In the genomic region with DNA sequence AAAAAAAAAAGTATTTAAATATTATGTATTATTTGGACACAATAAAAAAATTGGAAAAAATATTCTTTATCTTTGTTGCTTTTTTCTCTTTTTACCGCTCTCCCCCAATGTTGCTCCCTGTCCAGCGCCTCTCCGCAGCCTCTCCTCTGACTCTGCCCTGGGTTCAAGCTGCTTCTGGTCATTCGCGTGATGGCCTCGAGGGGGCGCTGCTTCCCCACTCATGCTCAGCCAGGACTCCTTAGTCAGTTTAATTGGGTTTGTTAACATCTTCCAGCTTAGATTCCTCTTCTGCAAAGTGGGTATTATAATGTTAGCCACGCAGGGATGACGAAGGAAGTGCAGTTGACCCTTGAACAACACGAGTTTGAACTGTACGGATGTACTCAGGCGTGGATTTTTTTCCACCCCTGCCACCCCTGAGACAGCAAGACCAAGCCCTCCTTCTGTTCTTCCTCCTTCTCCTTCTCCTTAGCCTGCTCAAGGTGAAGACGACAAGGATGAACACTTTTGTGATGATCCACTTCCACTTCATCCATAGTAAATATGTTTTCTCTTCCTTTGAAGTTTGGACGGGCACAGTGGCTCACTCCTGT, we compare ENCODE assay signal across 9 cellular contexts. TPM values are rescaled to one million over a fixed set of nuclear protein-coding genes. Genes with fewer than 3 reads are reported as not detected.
A peak's percentile ranks its signal among the peaks of the same experiment; 100 is the strongest.
DNase-seq lines count a peak whose midpoint lies in the region; ATAC-seq and TF ChIP-seq lines count a peak whose summit lies in the region.
"Had no signal": no experiment of that assay in that cellular context is flagged by ENCODE, and none has a peak within 500 bp of the region (broad histone marks: within the 10 kb centered on the region; RNA-seq: fewer than 3 reads in every experiment).

No MANE protein-coding gene starts in this region.

- ATAC-seq in heart left ventricle (peak in 1 of 4 donors; percentile 52), GM19351 (IDR thresholded peaks at IDR 0.05; ENCODE audit: unreplicated experiment) (no peak), GM19467 (IDR thresholded peaks at IDR 0.05; ENCODE audit: unreplicated experiment) (no peak)

- no peak for TF ChIP-seq POLR2A in heart left ventricle (IDR thresholded peaks at IDR 0.05)

- H3K27me3 ChIP-seq in heart left ventricle: no peaks in the 10 kb centered on the region

- H3K4me3 ChIP-seq in heart left ventricle (no peak overlapping the region), retinal pigment epithelial cell (ENCODE audit: low read length) (no peak overlapping the region)

- H3K4me3 Mint-ChIP-seq in Calu3 (ENCODE audit: low read depth, unreplicated experiment): no peak overlapping the region

- TF ChIP-seq CTCF in Calu3 (IDR thresholded peaks at IDR 0.05; ENCODE audit: unreplicated experiment) (peak; percentile 75), heart left ventricle (IDR thresholded peaks at IDR 0.05) (peak; percentile 43 to 77 (median 70)), retinal pigment epithelial cell (conservative IDR thresholded peaks at IDR 0.05; ENCODE audit: low read depth, low read length) (peak; percentile 95)

- H3K27me3 Mint-ChIP-seq in Calu3 (ENCODE audit: unreplicated experiment): no peaks in the 10 kb centered on the region

- no peak overlapping the region for H3K27ac Mint-ChIP-seq in Calu3 (ENCODE audit: unreplicated experiment)

- CTCF ChIA-PET in Calu3 (lab: Charles Lee): interaction anchor here (0.7 to 1.1 kb wide), 2 partner anchors 139 to 338 kb away, joined by 3 to 5 read pairs; no protein-coding TSS in a partner anchor

- no TSS peak for BruUV-seq in Calu3 (replicated peaks; lab: Mats Ljungman, UMichigan)

- no peaks in the 10 kb centered on the region for H3K36me3 ChIP-seq in heart left ventricle

- H3K9me3 ChIP-seq in heart left ventricle: no peaks in the 10 kb centered on the region

- H3K36me3 Mint-ChIP-seq in Calu3 (ENCODE audit: insufficient read depth, unreplicated experiment): peaks cover 7% of the 10 kb centered on the region

- H3K27ac ChIP-seq in heart left ventricle: no peak overlapping the region

- DNase-seq in Calu3: peak; percentile 59
- peak; percentile 39 for DNase-seq in HT1080 (ENCODE audit: low read depth)
- DNase-seq in RKO (ENCODE audit: low spot score): peak; percentile 17
- peak; percentile 28 for DNase-seq in activated naive CD4-positive, alpha-beta T cell treated with anti-CD3 and anti-CD28 coated beads, Interleukin-2, amount 50 U/mL, for 16 hours
- peak in 2 of 5 donors; percentile 30 to 68 for DNase-seq in heart left ventricle
- DNase-seq in retinal pigment epithelial cell (ENCODE audit: low read depth): no peak

- H3K9me3 Mint-ChIP-seq in Calu3 (ENCODE audit: low read depth, unreplicated experiment): no peaks in the 10 kb centered on the region

- no peaks in the 10 kb centered on the region for H3K4me1 Mint-ChIP-seq in Calu3 (ENCODE audit: low read depth, unreplicated experiment)

- 26 to 33% (median 30%) methylated on average over 14 of the region's 14 CpGs for WGBS in heart left ventricle, 4 donors

- intact Hi-C loops in Calu3 (cut with micrococcal nuclease; ENCODE audit: unreplicated experiment): loop anchor here (10.0 kb wide), 1 partner anchor 180 kb away; no protein-coding TSS in a partner anchor
- intact Hi-C loops in heart left ventricle (cut with DNase I): loop anchor here in 3 of 10 donors (2.0 to 10.0 kb wide), 3 partner anchors 338 to 340 kb away; no protein-coding TSS in a partner anchor

- no peaks in the 10 kb centered on the region for H3K4me1 ChIP-seq in heart left ventricle

RNA-seq across cellular contexts. Expression of a gene that starts 4.8 kb away (rescaled TPM):
- total RNA-seq in Calu3 (2022) (0.93 and 1.4 TPM in 2 replicates), heart left ventricle (under 1 TPM in 2 of 9 donors, not detected in 7; 0.04 to 0.05 TPM)
- total RNA-seq in HT1080 (2014; rRNA removed; shearing (Covaris generic)): not detected in 2 replicates
- polyA plus RNA-seq in HT1080 (2015; cell fraction: cytosol; rRNA removed): 0.01 TPM in 1 of 2 replicates, not detected in the other
- 0.03 and 0.08 TPM in 2 replicates for polyA plus RNA-seq in HT1080 (2015; cell fraction: nucleus; rRNA removed)
- polyA plus RNA-seq in heart left ventricle: under 1 TPM; 0.03 to 0.04 TPM
- total RNA-seq: T-helper 2 cell treated with Interferon-gamma antibody and Interleukin-4, amounts not matched to agents 100 ng/mL and 5 ng/mL, for 36 hours had no signal

RNA-seq across cellular contexts. Expression of a gene that starts 53.9 kb away (rescaled TPM):
- total RNA-seq in Calu3 (2022) (19.2 and 20.1 TPM in 2 replicates), heart left ventricle (10 to 100 TPM; 13.7 to 37.3 (median 27.2) TPM)
- 0.26 and 0.94 TPM in 2 replicates for total RNA-seq in HT1080 (2014; rRNA removed; shearing (Covaris generic))
- 0.18 and 0.63 TPM in 2 replicates for polyA plus RNA-seq in HT1080 (2015; cell fraction: cytosol; rRNA removed)
- polyA plus RNA-seq in HT1080 (2015; cell fraction: nucleus; rRNA removed): 0.43 and 0.61 TPM in 2 replicates
- 10 to 100 TPM; 26.6 to 47.4 TPM for polyA plus RNA-seq in heart left ventricle

RNA-seq across cellular contexts. Expression of a gene that starts 54.9 kb away (rescaled TPM):
- total RNA-seq in Calu3 (2022): 40.9 and 42.3 TPM in 2 replicates
- total RNA-seq in HT1080 (2014; rRNA removed; shearing (Covaris generic)): 71.3 and 89.7 TPM in 2 replicates
- polyA plus RNA-seq in HT1080 (2015; cell fraction: cytosol; rRNA removed): 79.5 and 88.5 TPM in 2 replicates
- polyA plus RNA-seq in HT1080 (2015; cell fraction: nucleus; rRNA removed): 50.4 and 58.6 TPM in 2 replicates
- total RNA-seq in heart left ventricle: 10 to 100 TPM; 27.1 to 52.6 (median 45.2) TPM
- 10 to 100 TPM; 44.6 to 73.1 TPM for polyA plus RNA-seq in heart left ventricle
